Comparison of ENCODE assay signal across 13 cellular contexts in genomic region chr1:165910764-165911421, GRCh38.
DNase-seq lines count a peak whose midpoint lies in the region; ATAC-seq and TF ChIP-seq lines count a peak whose summit lies in the region.
"Had no signal": no experiment of that assay in that cellular context is flagged by ENCODE, and none has a peak within 500 bp of the region (broad histone marks: within the 10 kb centered on the region; RNA-seq: fewer than 3 reads in every experiment).

No MANE protein-coding gene starts in this region.

- no peaks in the 10 kb centered on the region for H3K4me1 ChIP-seq in RWPE2 (ENCODE audit: insufficient read depth, poor library complexity, severe bottlenecking)
- peaks cover 24 to 41% of the 10 kb centered on the region in 2 donors for H3K4me1 ChIP-seq in mucosa of rectum (ENCODE audit: control insufficient read depth in 2 of 2, insufficient read depth in 2 of 2, low read length in 2 of 2)
- H3K4me1 ChIP-seq in tibial nerve = peaks cover 0 to 30% (median 5%) of the 10 kb centered on the region in 4 donors

- H3K36me3 ChIP-seq in RWPE2 (ENCODE audit: low read depth) = peaks cover 40% of the 10 kb centered on the region
- H3K36me3 ChIP-seq in mucosa of rectum (ENCODE audit: control insufficient read depth in 2 of 2, insufficient read depth in 2 of 2, low read length in 2 of 2) = peaks cover 26 to 28% of the 10 kb centered on the region in 2 donors
- peaks cover 0 to 48% (median 5%) of the 10 kb centered on the region in 3 donors for H3K36me3 ChIP-seq in tibial nerve

- H3K9ac ChIP-seq in mucosa of rectum (ENCODE audit: low read depth in 1 of 2, low read length in 2 of 2) = peak overlapping the region in 1 of 2 donors; percentile 21

- H3K27me3 ChIP-seq in RWPE2 (ENCODE audit: insufficient read depth, poor library complexity, severe bottlenecking) (no peaks in the 10 kb centered on the region), mucosa of rectum (ENCODE audit: control insufficient read depth in 2 of 2, insufficient read depth in 2 of 2, low read length in 2 of 2) (no peaks in the 10 kb centered on the region), tibial nerve (no peaks in the 10 kb centered on the region)

- CTCF ChIA-PET in activated naive CD4-positive, alpha-beta T cell treated with anti-CD3 and anti-CD28 coated beads, Interleukin-2, amount 10 ng/mL, durations not matched to agents 7 days and 5 days (lab: Charles Lee) = interaction anchor here (1.0 kb wide), 1 partner anchor 14 kb away, joined by 3 read pairs; no protein-coding TSS in a partner anchor

- peaks cover 5% of the 10 kb centered on the region for H3K36me3 Mint-ChIP-seq in activated naive CD4-positive, alpha-beta T cell treated with anti-CD3 and anti-CD28 coated beads, Interleukin-2, amount 10 ng/mL, durations not matched to agents 7 days and 5 days
- peaks cover 13% of the 10 kb centered on the region for H3K36me3 Mint-ChIP-seq in T-helper 2 cell treated with Interferon-gamma antibody and Interleukin-4, amounts not matched to agents 5 μg/mL and 100 μg/mL, for 36 hours (ENCODE audit: low read depth)
- H3K36me3 Mint-ChIP-seq: CD4-positive, alpha-beta memory T cell had no signal

- H3K27ac Mint-ChIP-seq in activated naive CD4-positive, alpha-beta T cell treated with anti-CD3 and anti-CD28 coated beads, Interleukin-2, amount 10 ng/mL, durations not matched to agents 7 days and 5 days = no peak overlapping the region
- no peak overlapping the region for H3K27ac Mint-ChIP-seq in T-helper 2 cell treated with Interferon-gamma antibody and Interleukin-4, amounts not matched to agents 5 μg/mL and 100 μg/mL, for 36 hours
- H3K27ac Mint-ChIP-seq: activated CD4-positive, alpha-beta T cell treated with anti-CD3 and anti-CD28 coated beads, Interleukin-2, amount 10 ng/mL, durations not matched to agents 24 days and 14 days; T-cell had no signal

- no peaks in the 10 kb centered on the region for H3K9me3 ChIP-seq in RWPE2 (ENCODE audit: severe bottlenecking)
- no peaks in the 10 kb centered on the region for H3K9me3 ChIP-seq in mucosa of rectum (ENCODE audit: control insufficient read depth in 2 of 2, low read length in 2 of 2)
- no peaks in the 10 kb centered on the region for H3K9me3 ChIP-seq in tibial nerve

- ATAC-seq in RWPE2 (ENCODE audit: low read depth) (no peak), GM19397 (IDR thresholded peaks at IDR 0.05; ENCODE audit: unreplicated experiment) (no peak)
- ATAC-seq: T-cell had no signal

- H3K4me3 Mint-ChIP-seq in activated naive CD4-positive, alpha-beta T cell treated with anti-CD3 and anti-CD28 coated beads, Interleukin-2, amount 10 ng/mL, durations not matched to agents 7 days and 5 days = no peak overlapping the region
- no peak overlapping the region for H3K4me3 Mint-ChIP-seq in T-helper 2 cell treated with Interferon-gamma antibody and Interleukin-4, amounts not matched to agents 5 μg/mL and 100 μg/mL, for 36 hours
- H3K4me3 Mint-ChIP-seq: activated CD4-positive, alpha-beta T cell treated with anti-CD3 and anti-CD28 coated beads, Interleukin-2, amount 10 ng/mL, durations not matched to agents 24 days and 14 days; CD4-positive, alpha-beta memory T cell; T-cell had no signal

- H3K27ac ChIP-seq in RWPE2 (ENCODE audit: poor library complexity, severe bottlenecking) (no peak overlapping the region), mucosa of rectum (ENCODE audit: low read depth in 2 of 2, low read length in 2 of 2) (peak overlapping the region; percentile 73 to 77), tibial nerve (peak overlapping the region in 2 of 4 donors; percentile 48 to 70)

- peak; percentile 57 for DNase-seq in RWPE2 (ENCODE audit: low spot score)
- peak; percentile 55 for DNase-seq in fibroblast of the aortic adventitia (ENCODE audit: low read depth)
- peak; percentile 67 for DNase-seq in tibial nerve (ENCODE audit: low spot score in 2 of 2)
- DNase-seq in activated naive CD4-positive, alpha-beta T cell treated with anti-CD3 and anti-CD28 coated beads, Interleukin-2, amount 10 ng/mL, durations not matched to agents 7 days and 5 days = no peak
- no peak for DNase-seq in T-helper 2 cell treated with Interferon-gamma antibody and Interleukin-4, amounts not matched to agents 5 μg/mL and 100 μg/mL, for 36 hours (ENCODE audit: low spot score)
- DNase-seq: activated CD4-positive, alpha-beta T cell treated with anti-CD3 and anti-CD28 coated beads, Interleukin-2, amount 10 ng/mL, durations not matched to agents 24 days and 14 days; activated gamma-delta T cell; caudate nucleus; CD4-positive, alpha-beta memory T cell; NCI-H1436; T-cell had no signal

- peak in 1 of 2 donors; percentile 84 for TF ChIP-seq EP300 in tibial nerve (IDR thresholded peaks at IDR 0.05)

- TF ChIP-seq CTCF in RWPE2 (IDR thresholded peaks at IDR 0.05; ENCODE audit: poor library complexity, severe bottlenecking) (no peak), fibroblast of the aortic adventitia (IDR thresholded peaks at IDR 0.05; ENCODE audit: insufficient read depth, low read length) (no peak), tibial nerve (IDR thresholded peaks at IDR 0.05) (no peak)

- WGBS in tibial nerve, 2 donors = 47 to 66% methylated on average over 10 to 14 of the region's 14 CpGs

- peaks cover 1% of the 10 kb centered on the region for H3K4me1 Mint-ChIP-seq in activated naive CD4-positive, alpha-beta T cell treated with anti-CD3 and anti-CD28 coated beads, Interleukin-2, amount 10 ng/mL, durations not matched to agents 7 days and 5 days
- peaks cover 10% of the 10 kb centered on the region for H3K4me1 Mint-ChIP-seq in T-helper 2 cell treated with Interferon-gamma antibody and Interleukin-4, amounts not matched to agents 5 μg/mL and 100 μg/mL, for 36 hours (ENCODE audit: low read depth)

- no peaks in the 10 kb centered on the region for H3K27me3 Mint-ChIP-seq in activated naive CD4-positive, alpha-beta T cell treated with anti-CD3 and anti-CD28 coated beads, Interleukin-2, amount 10 ng/mL, durations not matched to agents 7 days and 5 days
- no peaks in the 10 kb centered on the region for H3K27me3 Mint-ChIP-seq in T-helper 2 cell treated with Interferon-gamma antibody and Interleukin-4, amounts not matched to agents 5 μg/mL and 100 μg/mL, for 36 hours (ENCODE audit: low read depth)
- H3K27me3 Mint-ChIP-seq: activated CD4-positive, alpha-beta T cell treated with anti-CD3 and anti-CD28 coated beads, Interleukin-2, amount 10 ng/mL, durations not matched to agents 24 days and 14 days; CD4-positive, alpha-beta memory T cell; T-cell had no signal

- TF ChIP-seq POLR2A in tibial nerve (IDR thresholded peaks at IDR 0.05) = no peak

- no peaks in the 10 kb centered on the region for H3K9me3 Mint-ChIP-seq in activated naive CD4-positive, alpha-beta T cell treated with anti-CD3 and anti-CD28 coated beads, Interleukin-2, amount 10 ng/mL, durations not matched to agents 7 days and 5 days
- no peaks in the 10 kb centered on the region for H3K9me3 Mint-ChIP-seq in T-helper 2 cell treated with Interferon-gamma antibody and Interleukin-4, amounts not matched to agents 5 μg/mL and 100 μg/mL, for 36 hours
- H3K9me3 Mint-ChIP-seq: activated CD4-positive, alpha-beta T cell treated with anti-CD3 and anti-CD28 coated beads, Interleukin-2, amount 10 ng/mL, durations not matched to agents 24 days and 14 days; CD4-positive, alpha-beta memory T cell; T-cell had no signal

- no peak overlapping the region for H3K4me3 ChIP-seq in RWPE2 (ENCODE audit: severe bottlenecking)
- H3K4me3 ChIP-seq in fibroblast of the aortic adventitia (ENCODE audit: low read depth, low read length) = no peak overlapping the region
- H3K4me3 ChIP-seq in mucosa of rectum (ENCODE audit: low read length in 2 of 2) = peak overlapping the region; percentile 4 to 42
- no peak overlapping the region for H3K4me3 ChIP-seq in tibial nerve

Comparison
In these comparisons a context has a peak if more than half of its experiments do, and no peak if none do; other contexts are left out.
1. DNase-seq: peak in RWPE2 (single experiment), fibroblast of the aortic adventitia (single experiment) and tibial nerve (2 of 2); none in activated naive CD4-positive, alpha-beta T cell treated with anti-CD3 and anti-CD28 coated beads, Interleukin-2, amount 10 ng/mL, durations not matched to agents 7 days and 5 days (single experiment) and T-helper 2 cell treated with Interferon-gamma antibody and Interleukin-4, amounts not matched to agents 5 μg/mL and 100 μg/mL, for 36 hours (single experiment).
2. H3K4me3 ChIP-seq: peak in mucosa of rectum (2 of 2); none in RWPE2 (single experiment), fibroblast of the aortic adventitia (single experiment) and tibial nerve (0 of 4).